1 cellular context compared by ENCODE assay signal in the genomic region with DNA sequence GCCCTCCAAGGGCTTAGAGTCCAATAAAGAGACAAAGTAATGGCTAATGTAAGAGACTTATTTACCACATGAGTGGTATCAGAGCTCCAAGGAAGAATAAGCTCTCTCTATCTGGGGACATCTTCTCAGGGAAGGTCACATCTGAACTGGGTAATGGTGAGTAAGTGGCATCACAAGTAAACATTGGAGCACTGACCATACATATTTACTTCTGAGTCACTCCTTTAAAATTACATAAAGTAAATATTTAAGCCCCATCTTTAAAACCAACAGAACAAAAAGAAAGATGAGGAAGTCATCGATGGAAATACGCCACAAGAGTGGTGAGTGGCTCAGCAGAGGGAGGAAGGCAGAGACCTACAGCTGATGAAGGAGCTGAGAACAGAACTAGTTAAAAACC.
TF ChIP-seq lines count a peak whose summit lies in the region.

No MANE protein-coding gene starts in this region.

TF ChIP-seq in HepG2, 621 proteins besides CTCF, POLR2A, EP300 and RAD21 (continued from another document):
- TF ChIP-seq DMAP1 (CRISPR knock-in tag; IDR thresholded peaks at IDR 0.05) (no peak), SP140L (CRISPR knock-in tag; IDR thresholded peaks at IDR 0.05; ENCODE audit: borderline replicate concordance) (no peak), FOSL2 (CRISPR knock-in tag; IDR thresholded peaks at IDR 0.05) (peak; percentile 71), ESRRA (CRISPR knock-in tag; IDR thresholded peaks at IDR 0.05; ENCODE audit: low read depth) (no peak), ZNF446 (CRISPR knock-in tag; IDR thresholded peaks at IDR 0.05) (no peak), MXI1 (IDR thresholded peaks at IDR 0.05; ENCODE audit: borderline replicate concordance, low read depth, low read length) (no peak), MYNN (CRISPR knock-in tag; IDR thresholded peaks at IDR 0.05; ENCODE audit: low read depth) (no peak), HOXA7 (CRISPR knock-in tag; IDR thresholded peaks at IDR 0.05) (no peak), ZNF225 (CRISPR knock-in tag; IDR thresholded peaks at IDR 0.05) (no peak), MAFF (IDR thresholded peaks at IDR 0.05; ENCODE audit: low read depth, low read length) (no peak), KLF13 (CRISPR knock-in tag; IDR thresholded peaks at IDR 0.05) (no peak), SPEN (CRISPR knock-in tag; IDR thresholded peaks at IDR 0.05; ENCODE audit: low read depth) (no peak), SALL2 (CRISPR knock-in tag; IDR thresholded peaks at IDR 0.05) (no peak), ZNF296 (CRISPR knock-in tag; conservative IDR thresholded peaks at IDR 0.05) (no peak), ZC3H4 (CRISPR knock-in tag; IDR thresholded peaks at IDR 0.05; ENCODE audit: borderline replicate concordance) (no peak), FOXA3 (CRISPR knock-in tag; IDR thresholded peaks at IDR 0.05) (peak; percentile 69; the same call in 1 of the 2 replicates), RFX1 (IDR thresholded peaks at IDR 0.05) (no peak)
- TF ChIP-seq, protein P1, sequence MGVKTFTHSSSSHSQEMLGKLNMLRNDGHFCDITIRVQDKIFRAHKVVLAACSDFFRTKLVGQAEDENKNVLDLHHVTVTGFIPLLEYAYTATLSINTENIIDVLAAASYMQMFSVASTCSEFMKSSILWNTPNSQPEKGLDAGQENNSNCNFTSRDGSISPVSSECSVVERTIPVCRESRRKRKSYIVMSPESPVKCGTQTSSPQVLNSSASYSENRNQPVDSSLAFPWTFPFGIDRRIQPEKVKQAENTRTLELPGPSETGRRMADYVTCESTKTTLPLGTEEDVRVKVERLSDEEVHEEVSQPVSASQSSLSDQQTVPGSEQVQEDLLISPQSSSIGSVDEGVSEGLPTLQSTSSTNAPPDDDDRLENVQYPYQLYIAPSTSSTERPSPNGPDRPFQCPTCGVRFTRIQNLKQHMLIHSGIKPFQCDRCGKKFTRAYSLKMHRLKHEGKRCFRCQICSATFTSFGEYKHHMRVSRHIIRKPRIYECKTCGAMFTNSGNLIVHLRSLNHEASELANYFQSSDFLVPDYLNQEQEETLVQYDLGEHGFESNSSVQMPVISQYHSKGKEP (CRISPR knock-in tag; IDR thresholded peaks at IDR 0.05) = no peak
- TF ChIP-seq, protein P2, sequence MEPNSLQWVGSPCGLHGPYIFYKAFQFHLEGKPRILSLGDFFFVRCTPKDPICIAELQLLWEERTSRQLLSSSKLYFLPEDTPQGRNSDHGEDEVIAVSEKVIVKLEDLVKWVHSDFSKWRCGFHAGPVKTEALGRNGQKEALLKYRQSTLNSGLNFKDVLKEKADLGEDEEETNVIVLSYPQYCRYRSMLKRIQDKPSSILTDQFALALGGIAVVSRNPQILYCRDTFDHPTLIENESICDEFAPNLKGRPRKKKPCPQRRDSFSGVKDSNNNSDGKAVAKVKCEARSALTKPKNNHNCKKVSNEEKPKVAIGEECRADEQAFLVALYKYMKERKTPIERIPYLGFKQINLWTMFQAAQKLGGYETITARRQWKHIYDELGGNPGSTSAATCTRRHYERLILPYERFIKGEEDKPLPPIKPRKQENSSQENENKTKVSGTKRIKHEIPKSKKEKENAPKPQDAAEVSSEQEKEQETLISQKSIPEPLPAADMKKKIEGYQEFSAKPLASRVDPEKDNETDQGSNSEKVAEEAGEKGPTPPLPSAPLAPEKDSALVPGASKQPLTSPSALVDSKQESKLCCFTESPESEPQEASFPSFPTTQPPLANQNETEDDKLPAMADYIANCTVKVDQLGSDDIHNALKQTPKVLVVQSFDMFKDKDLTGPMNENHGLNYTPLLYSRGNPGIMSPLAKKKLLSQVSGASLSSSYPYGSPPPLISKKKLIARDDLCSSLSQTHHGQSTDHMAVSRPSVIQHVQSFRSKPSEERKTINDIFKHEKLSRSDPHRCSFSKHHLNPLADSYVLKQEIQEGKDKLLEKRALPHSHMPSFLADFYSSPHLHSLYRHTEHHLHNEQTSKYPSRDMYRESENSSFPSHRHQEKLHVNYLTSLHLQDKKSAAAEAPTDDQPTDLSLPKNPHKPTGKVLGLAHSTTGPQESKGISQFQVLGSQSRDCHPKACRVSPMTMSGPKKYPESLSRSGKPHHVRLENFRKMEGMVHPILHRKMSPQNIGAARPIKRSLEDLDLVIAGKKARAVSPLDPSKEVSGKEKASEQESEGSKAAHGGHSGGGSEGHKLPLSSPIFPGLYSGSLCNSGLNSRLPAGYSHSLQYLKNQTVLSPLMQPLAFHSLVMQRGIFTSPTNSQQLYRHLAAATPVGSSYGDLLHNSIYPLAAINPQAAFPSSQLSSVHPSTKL (CRISPR knock-in tag; IDR thresholded peaks at IDR 0.05) = 0 out of 2 replicates have a peak, but pooled peaks have one; percentile 23
- TF ChIP-seq, protein P3, sequence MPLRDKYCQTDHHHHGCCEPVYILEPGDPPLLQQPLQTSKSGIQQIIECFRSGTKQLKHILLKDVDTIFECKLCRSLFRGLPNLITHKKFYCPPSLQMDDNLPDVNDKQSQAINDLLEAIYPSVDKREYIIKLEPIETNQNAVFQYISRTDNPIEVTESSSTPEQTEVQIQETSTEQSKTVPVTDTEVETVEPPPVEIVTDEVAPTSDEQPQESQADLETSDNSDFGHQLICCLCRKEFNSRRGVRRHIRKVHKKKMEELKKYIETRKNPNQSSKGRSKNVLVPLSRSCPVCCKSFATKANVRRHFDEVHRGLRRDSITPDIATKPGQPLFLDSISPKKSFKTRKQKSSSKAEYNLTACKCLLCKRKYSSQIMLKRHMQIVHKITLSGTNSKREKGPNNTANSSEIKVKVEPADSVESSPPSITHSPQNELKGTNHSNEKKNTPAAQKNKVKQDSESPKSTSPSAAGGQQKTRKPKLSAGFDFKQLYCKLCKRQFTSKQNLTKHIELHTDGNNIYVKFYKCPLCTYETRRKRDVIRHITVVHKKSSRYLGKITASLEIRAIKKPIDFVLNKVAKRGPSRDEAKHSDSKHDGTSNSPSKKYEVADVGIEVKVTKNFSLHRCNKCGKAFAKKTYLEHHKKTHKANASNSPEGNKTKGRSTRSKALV (CRISPR knock-in tag; IDR thresholded peaks at IDR 0.05) = no peak
